ENCODE assay signal across 2 cellular contexts in the genomic region with DNA sequence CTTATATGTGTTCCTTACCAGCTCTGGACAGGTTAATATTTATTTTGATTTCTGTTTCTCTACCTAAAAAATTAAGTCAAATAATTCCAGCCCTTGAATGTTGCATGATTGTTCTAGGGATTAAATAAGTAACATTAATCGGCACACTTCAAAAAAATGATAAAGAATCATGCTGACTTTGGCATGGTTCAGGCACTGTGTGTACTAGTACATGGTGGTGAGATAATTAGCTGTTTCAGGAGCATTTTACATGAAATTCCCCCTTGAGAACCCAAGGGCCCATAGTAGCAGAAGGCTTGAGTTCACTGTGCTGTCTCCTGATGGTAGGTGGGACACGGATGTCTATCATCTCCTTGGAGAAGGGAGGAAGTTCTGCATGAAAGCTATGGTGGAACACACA. TPM values are rescaled to one million over a fixed set of nuclear protein-coding genes. Genes with fewer than 3 reads are reported as not detected.
"Had no signal": no experiment of that assay in that cellular context is flagged by ENCODE, and none has a peak within 500 bp of the region (broad histone marks: within the 10 kb centered on the region; RNA-seq: fewer than 3 reads in every experiment).

No MANE protein-coding gene starts in this region.

RNA-seq across cellular contexts. Expression of a gene that starts 44.8 kb away (rescaled TPM):
- total RNA-seq: psoas muscle, right atrium auricular region had no signal
